ENCODE assay signal across 27 cellular contexts in the genomic region with DNA sequence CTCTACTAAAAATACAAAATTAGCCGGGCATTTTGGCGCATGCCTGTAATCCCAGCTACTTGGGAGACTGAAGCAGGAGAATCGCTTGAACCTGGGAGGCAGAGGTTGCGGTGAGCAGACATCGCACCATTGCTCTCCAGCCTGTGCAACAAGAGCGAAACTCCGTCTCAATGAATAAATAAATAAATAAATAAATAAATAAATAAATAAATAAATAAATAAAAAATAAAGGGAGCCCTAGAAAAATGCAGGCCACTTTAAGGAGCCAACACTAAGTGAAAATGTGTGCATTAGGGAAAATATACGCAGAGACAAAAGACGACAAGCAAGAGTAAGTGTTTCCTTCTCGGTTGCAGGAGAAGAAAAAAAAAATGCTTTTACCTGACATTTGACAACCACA.
"Had no signal": no experiment of that assay in that cellular context is flagged by ENCODE, and none has a peak within 500 bp of the region (broad histone marks: within the 10 kb centered on the region; RNA-seq: fewer than 3 reads in every experiment).

No MANE protein-coding gene starts in this region.

- H3K4me1 ChIP-seq: stomach, suprapubic skin, testis, thyroid gland, tibial artery, tibial nerve, transverse colon, upper lobe of left lung, upper lobe of right lung, uterus, vagina had no signal

- H3K9me3 ChIP-seq: stomach, suprapubic skin, testis, thoracic aorta, thyroid gland, tibial artery, tibial nerve, transverse colon, upper lobe of left lung, upper lobe of right lung, uterus, vagina had no signal

- H3K36me3 ChIP-seq: stomach, suprapubic skin, thoracic aorta, thyroid gland, tibial artery, tibial nerve, transverse colon, upper lobe of left lung, upper lobe of right lung, uterus, vagina had no signal

- DNase-seq: stimulated activated CD4-positive, alpha-beta T cell treated with anti-CD3 and anti-CD28 coated beads, Interleukin-2, amount 100 ng/mL, for 48 hours; stimulated activated CD4-positive, alpha-beta T cell treated with anti-CD3 and anti-CD28 coated beads, Interleukin-4, amount 100 ng/mL, for 1 hour; stimulated activated CD4-positive, alpha-beta T cell treated with anti-CD3 and anti-CD28 coated beads, Interleukin-4, amount 100 ng/mL, for 24 hours; stimulated activated CD4-positive, alpha-beta T cell treated with anti-CD3 and anti-CD28 coated beads, Interleukin-4, amount 100 ng/mL, for 4 hours; stimulated activated CD8-positive, alpha-beta memory T cell treated with anti-CD3 and anti-CD28 coated beads, Interleukin-4, amount 100 ng/mL, for 48 hours; stimulated activated naive B cell treated with anti-CD40 and anti-IgM and Interleukin-4, amounts not matched to agents 10 μg/mL and 1 μg/mL and 100 μg/mL, for 72 hours; stimulated activated naive CD4-positive, alpha-beta T cell; stimulated activated naive CD4-positive, alpha-beta T cell treated with Interleukin-2 at 50 U/mL for 16 hours; stimulated activated naive CD8-positive, alpha-beta T cell treated with anti-CD3 and anti-CD28 coated beads, Interleukin-15, amount 100 ng/mL, for 72 hours; stimulated activated naive CD8-positive, alpha-beta T cell treated with anti-CD3 and anti-CD28 coated beads, Interleukin-15, Interleukin-2, amounts not matched to agents 100 U/mL and 50 U/mL, for 24 hours; stomach; substantia nigra; testis; thyroid gland; tibial artery; transverse colon; trophoblast cell; upper lobe of left lung; upper lobe of right lung; uterus had no signal

- H3K4me3 ChIP-seq: stomach, suprapubic skin, testis, thoracic aorta, thyroid gland, tibial artery, tibial nerve, transverse colon, upper lobe of left lung, upper lobe of right lung, uterus, vagina had no signal

- ATAC-seq: stimulated activated effector memory CD8-positive, alpha-beta T cell treated with anti-CD3 and anti-CD28 coated beads, Interleukin-12 subunit alpha, Interleukin-12 subunit beta, amount 100 ng/mL, for 72 hours; stimulated activated memory B cell treated with anti-CD40 and anti-IgM and Interleukin-4, amounts not matched to agents 10 μg/mL and 1 μg/mL and 100 μg/mL, for 72 hours; stimulated activated naive B cell treated with anti-CD40 and anti-IgM and Interleukin-4, amounts not matched to agents 10 μg/mL and 1 μg/mL and 100 μg/mL, for 72 hours; stimulated activated naive CD8-positive, alpha-beta T cell treated with anti-CD3 and anti-CD28 coated beads, Interleukin-15, amount 100 ng/mL, for 72 hours; stimulated activated naive CD8-positive, alpha-beta T cell treated with anti-CD3 and anti-CD28 coated beads, Interleukin-15, Interleukin-2, amounts not matched to agents 100 U/mL and 50 U/mL, for 24 hours; upper lobe of right lung had no signal

- FAIRE-seq: urothelium cell line had no signal

- H3K27ac ChIP-seq: stomach, suprapubic skin, testis, thoracic aorta, thyroid gland, tibial artery, tibial nerve, transverse colon, upper lobe of left lung, upper lobe of right lung, uterus, vagina had no signal
